Comparison of ENCODE assay signal across 17 cellular contexts in genomic region chr18:8207996-8208395, GRCh38.
DNase-seq lines count a peak whose midpoint lies in the region; TF ChIP-seq lines count a peak whose summit lies in the region.
"Had no signal": no experiment of that assay in that cellular context is flagged by ENCODE, and none has a peak within 500 bp of the region (broad histone marks: within the 10 kb centered on the region; RNA-seq: fewer than 3 reads in every experiment).

No MANE protein-coding gene starts in this region.

- TF ChIP-seq CTCF in hepatocyte (IDR thresholded peaks at IDR 0.05; ENCODE audit: poor library complexity), result no peak

- H3K9me2 ChIP-seq in hepatocyte (replicated peaks; ENCODE audit: insufficient read depth), result no peaks in the 10 kb centered on the region

- no peaks in the 10 kb centered on the region for H4K20me1 ChIP-seq in hepatocyte (ENCODE audit: insufficient read depth, poor library complexity, severe bottlenecking)
- H4K20me1 ChIP-seq: BLaER1 had no signal

- no peaks in the 10 kb centered on the region for H3K79me2 ChIP-seq in hepatocyte

- peak; percentile 52 for DNase-seq in DMS53 (lab: John Stamatoyannopoulos, UW)
- no peak for DNase-seq in DMS53 treated with DMSO at 0.1 percent for 48 hours (lab: John Stamatoyannopoulos, UW; ENCODE audit: unreplicated experiment)
- DNase-seq in hepatocyte (ENCODE audit: low spot score), result peak; percentile 54
- no peak for DNase-seq in AML-193 (lab: John Stamatoyannopoulos, UW)
- DNase-seq in stimulated activated CD4-positive, alpha-beta T cell treated with anti-CD3 and anti-CD28 coated beads, Interleukin-4, amount 100 ng/mL, for 4 hours, result no peak
- DNase-seq: BE2C; C1 segment of cervical spinal cord; Calu3; CD4-positive, alpha-beta memory T cell; CD4-positive, CD25-positive, alpha-beta regulatory T cell; CD8-positive, alpha-beta memory T cell; COR-L47; DMS79 treated with DMSO at 0.1 percent for 48 hours; GF-D8 had no signal

- H2AFZ ChIP-seq in hepatocyte, result no peak overlapping the region

- no peaks in the 10 kb centered on the region for H3K36me3 ChIP-seq in hepatocyte (replicated peaks; ENCODE audit: insufficient read depth, low read depth)
- H3K36me3 ChIP-seq: BE2C, BLaER1 had no signal

- no peak overlapping the region for H3K4me2 ChIP-seq in hepatocyte
- H3K4me2 ChIP-seq: A549, BLaER1 had no signal

- WGBS in hepatocyte (ENCODE audit: low lambda C conversion rate, missing lambda C conversion rate), result 72% methylated on average over 5 of the region's 5 CpGs

- H3K9me3 ChIP-seq in hepatocyte (ENCODE audit: low read depth), result no peaks in the 10 kb centered on the region
- H3K9me3 ChIP-seq: A549, BE2C, BLaER1 had no signal

- no peak overlapping the region for H3K4me3 ChIP-seq in hepatocyte
- H3K4me3 ChIP-seq: A549, BLaER1 had no signal

- H3K27me3 ChIP-seq in hepatocyte, result no peaks in the 10 kb centered on the region
- H3K27me3 ChIP-seq: BE2C, BLaER1 had no signal

- H3K27ac ChIP-seq in hepatocyte, result no peak overlapping the region
- H3K27ac ChIP-seq: 22Rv1, A549, BLaER1 had no signal

- H3K4me1 ChIP-seq in hepatocyte (ENCODE audit: insufficient read depth), result no peaks in the 10 kb centered on the region
- H3K4me1 ChIP-seq: BE2C, BLaER1 had no signal

Comparison
In these comparisons a context has a peak if more than half of its experiments do, and no peak if none do; other contexts are left out.
1. DNase-seq: peak in DMS53 (single experiment) and hepatocyte (single experiment); none in DMS53 treated with DMSO at 0.1 percent for 48 hours (single experiment), AML-193 (0 of 2) and stimulated activated CD4-positive, alpha-beta T cell treated with anti-CD3 and anti-CD28 coated beads, Interleukin-4, amount 100 ng/mL, for 4 hours (0 of 2).